In genomic region chr4:173736840-173737239, GRCh38 we compare ENCODE assay signal across 16 cellular contexts.
"Had no signal": no experiment of that assay in that cellular context is flagged by ENCODE, and none has a peak within 500 bp of the region (broad histone marks: within the 10 kb centered on the region; RNA-seq: fewer than 3 reads in every experiment).

No MANE protein-coding gene starts in this region.

- H3K9me3 ChIP-seq: adrenal gland, esophagus muscularis mucosa, transverse colon, uterus had no signal

- H3K27ac ChIP-seq: adrenal gland, parathyroid adenoma, transverse colon had no signal

- H3K36me3 Mint-ChIP-seq: activated naive CD4-positive, alpha-beta T cell treated with anti-CD3 and anti-CD28 coated beads, Interleukin-2, amount 50 U/mL, for 24 hours; natural killer cell had no signal

- H3K9ac ChIP-seq: parathyroid adenoma had no signal

- H3K27me3 ChIP-seq: adrenal gland, esophagus muscularis mucosa, transverse colon, uterus had no signal

- H3K36me3 ChIP-seq: adrenal gland, esophagus muscularis mucosa, transverse colon, uterus had no signal

- H3K27ac Mint-ChIP-seq: activated naive CD4-positive, alpha-beta T cell treated with anti-CD3 and anti-CD28 coated beads, Interleukin-2, amount 50 U/mL, for 24 hours; natural killer cell; T-helper 2 cell treated with Interferon-gamma antibody and Interleukin-4, amounts not matched to agents 5 μg/mL and 100 μg/mL, for 36 hours had no signal

- H2AFZ ChIP-seq: parathyroid adenoma had no signal

- H3K4me3 Mint-ChIP-seq: activated naive CD4-positive, alpha-beta T cell treated with anti-CD3 and anti-CD28 coated beads, Interleukin-2, amount 50 U/mL, for 24 hours; natural killer cell; T-helper 2 cell treated with Interferon-gamma antibody and Interleukin-4, amounts not matched to agents 5 μg/mL and 100 μg/mL, for 36 hours had no signal

- DNase-seq: activated CD4-positive, alpha-beta T cell treated with anti-CD3 and anti-CD28 coated beads, Interleukin-2, amount 50 U/mL, for 48 hours; activated gamma-delta T cell; adrenal gland; dermis blood vessel endothelial cell; effector memory CD4-positive, alpha-beta T cell; hypothalamus; natural killer cell; stimulated activated CD4-positive, alpha-beta T cell treated with anti-CD3 and anti-CD28 coated beads, Interleukin-12 subunit alpha, Interleukin-12 subunit beta, amount 100 ng/mL, for 4 hours; stimulated activated CD4-positive, alpha-beta T cell treated with anti-CD3 and anti-CD28 coated beads, Interleukin-1b, Interleukin-23, amount 100 ng/mL, for 48 hours; stimulated activated naive CD4-positive, alpha-beta T cell treated with Interleukin-2 at 50 U/mL for 16 hours; transverse colon; uterus had no signal

- ATAC-seq: natural killer cell had no signal

- H3K9me3 Mint-ChIP-seq: T-helper 2 cell treated with Interferon-gamma antibody and Interleukin-4, amounts not matched to agents 5 μg/mL and 100 μg/mL, for 36 hours had no signal

- H3K4me1 ChIP-seq: adrenal gland, parathyroid adenoma, uterus had no signal

- H3K4me1 Mint-ChIP-seq: activated naive CD4-positive, alpha-beta T cell treated with anti-CD3 and anti-CD28 coated beads, Interleukin-2, amount 50 U/mL, for 24 hours; natural killer cell had no signal

- H3K27me3 Mint-ChIP-seq: activated naive CD4-positive, alpha-beta T cell treated with anti-CD3 and anti-CD28 coated beads, Interleukin-2, amount 50 U/mL, for 24 hours had no signal

- H3K4me3 ChIP-seq: adrenal gland, esophagus muscularis mucosa, transverse colon, uterus had no signal
